ENCODE assay signal across 29 cellular contexts in the genomic region with DNA sequence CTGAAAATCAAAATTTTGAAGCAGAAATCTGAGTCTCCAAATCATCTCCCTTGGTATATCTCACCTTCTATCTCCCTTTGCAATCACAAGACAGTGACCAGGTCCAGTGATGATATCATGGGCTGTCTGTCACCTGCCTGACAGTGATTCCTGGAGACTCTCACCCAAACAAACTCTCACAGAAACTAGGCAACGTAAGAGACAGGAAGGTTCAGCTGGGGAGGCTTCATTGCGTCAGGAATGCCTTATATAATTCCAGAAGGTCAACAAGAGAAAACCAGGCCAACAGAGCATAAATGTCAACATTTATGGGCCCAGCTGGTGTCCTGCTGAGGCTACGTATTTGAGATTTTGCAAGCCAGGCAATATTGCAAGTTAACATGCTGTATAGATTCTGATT.
"Had no signal": no experiment of that assay in that cellular context is flagged by ENCODE, and none has a peak within 500 bp of the region (broad histone marks: within the 10 kb centered on the region; RNA-seq: fewer than 3 reads in every experiment).

No MANE protein-coding gene starts in this region.

- H3K27me3 ChIP-seq: MG63, SJCRH30 had no signal

- H3K27ac Mint-ChIP-seq: activated CD4-positive, alpha-beta T cell treated with anti-CD3 and anti-CD28 coated beads for 36 hours; activated CD4-positive, alpha-beta T cell treated with anti-CD3 and anti-CD28 coated beads, Interleukin-2, amount 10 ng/mL, durations not matched to agents 7 days and 5 days; activated naive CD4-positive, alpha-beta T cell treated with anti-CD3 and anti-CD28 coated beads for 36 hours; activated naive CD4-positive, alpha-beta T cell treated with anti-CD3 and anti-CD28 coated beads, Interleukin-2, amount 50 U/mL, for 72 hours; activated T-helper 1 cell treated with anti-CD3 and anti-CD28 coated beads, Interleukin-12 subunit alpha, Interleukin-12 subunit beta, Interleukin-2, Interleukin-4 antibody, amounts not matched to agents 30 ng/mL and 10 ng/mL and 1 ng/mL, durations not matched to agents 14 hours and 24 hours and 36 hours; brain; T-helper 1 cell treated with Interleukin-12 subunit alpha and Interleukin-12 subunit beta and Interleukin-4 antibody, amounts not matched to agents 30 μg/mL and 1 μg/mL, for 36 hours; T-helper 2 cell treated with Interferon-gamma antibody and Interleukin-4, amounts not matched to agents 5 μg/mL and 100 μg/mL, for 36 hours; WTC11 had no signal

- H3K9me3 Mint-ChIP-seq: activated CD4-positive, alpha-beta T cell treated with anti-CD3 and anti-CD28 coated beads, Interleukin-2, amount 10 ng/mL, durations not matched to agents 7 days and 5 days; activated naive CD4-positive, alpha-beta T cell treated with anti-CD3 and anti-CD28 coated beads for 36 hours; WTC11 had no signal

- H3K9ac ChIP-seq: SK-N-SH had no signal

- H3K36me3 ChIP-seq: MG63, SJCRH30 had no signal

- H3K4me3 ChIP-seq: MG63, SJCRH30 had no signal

- H3K27ac ChIP-seq: SJCRH30 had no signal

- H3K27me3 Mint-ChIP-seq: activated CD4-positive, alpha-beta T cell treated with anti-CD3 and anti-CD28 coated beads for 36 hours; activated CD4-positive, alpha-beta T cell treated with anti-CD3 and anti-CD28 coated beads, Interleukin-2, amount 10 ng/mL, durations not matched to agents 7 days and 5 days had no signal

- H3K9me3 ChIP-seq: MG63, SJCRH30, SK-N-SH had no signal

- H3K36me3 Mint-ChIP-seq: activated naive CD4-positive, alpha-beta T cell treated with anti-CD3 and anti-CD28 coated beads, Interleukin-2, amount 50 U/mL, for 72 hours; brain; WTC11 had no signal

- H3K4me3 Mint-ChIP-seq: activated CD4-positive, alpha-beta T cell treated with anti-CD3 and anti-CD28 coated beads for 36 hours; activated CD4-positive, alpha-beta T cell treated with anti-CD3 and anti-CD28 coated beads, Interleukin-2, amount 10 ng/mL, durations not matched to agents 7 days and 5 days; activated naive CD4-positive, alpha-beta T cell treated with anti-CD3 and anti-CD28 coated beads for 36 hours; activated T-cell treated with anti-CD3 and anti-CD28 coated beads, Interleukin-2, amount 50 U/mL, for 4 hours; activated T-helper 1 cell treated with anti-CD3 and anti-CD28 coated beads, Interleukin-12 subunit alpha, Interleukin-12 subunit beta, Interleukin-2, Interleukin-4 antibody, amounts not matched to agents 30 ng/mL and 10 ng/mL and 1 ng/mL, durations not matched to agents 14 hours and 24 hours and 36 hours; brain; T-helper 1 cell treated with Interleukin-12 subunit alpha and Interleukin-12 subunit beta and Interleukin-4 antibody, amounts not matched to agents 30 μg/mL and 1 μg/mL, for 36 hours; T-helper 2 cell treated with Interferon-gamma antibody and Interleukin-4, amounts not matched to agents 5 μg/mL and 100 μg/mL, for 36 hours; WTC11 had no signal

- DNase-seq: activated CD4-positive, alpha-beta T cell treated with anti-CD3 and anti-CD28 coated beads for 36 hours; activated CD4-positive, alpha-beta T cell treated with anti-CD3 and anti-CD28 coated beads, Interleukin-2, amount 10 ng/mL, durations not matched to agents 7 days and 5 days; activated CD4-positive, alpha-beta T cell treated with anti-CD3 and anti-CD28 coated beads, Interleukin-2, amount 50 U/mL, for 48 hours; activated CD8-positive, alpha-beta memory T cell treated with anti-CD3 and anti-CD28 coated beads, Interleukin-2, amount 50 U/mL, for 4 hours; activated gamma-delta T cell treated with Interleukin-2 at 50 U/mL for 16 hours; activated naive CD4-positive, alpha-beta T cell treated with anti-CD3 and anti-CD28 coated beads for 36 hours; activated T-cell treated with anti-CD3 and anti-CD28 coated beads for 4 hours; activated T-cell treated with anti-CD3 and anti-CD28 coated beads, Interleukin-2, amount 50 U/mL, for 4 hours; anterior cingulate cortex; Kasumi-1; MG63; NCI-H1048; NCI-H1105 treated with DMSO at 0.1 percent for 48 hours; NCI-H1436; NCI-H1694; NCI-H1930; NCI-H2081 treated with DMSO at 0.1 percent for 48 hours; NCI-H345; NCI-H524 treated with DMSO at 0.1 percent for 48 hours; SJCRH30; SK-N-SH had no signal

- H3K4me1 Mint-ChIP-seq: activated CD4-positive, alpha-beta T cell treated with anti-CD3 and anti-CD28 coated beads for 36 hours; activated CD4-positive, alpha-beta T cell treated with anti-CD3 and anti-CD28 coated beads, Interleukin-2, amount 10 ng/mL, durations not matched to agents 7 days and 5 days; brain had no signal

- H3K4me1 ChIP-seq: SJCRH30 had no signal

- ATAC-seq: activated CD4-positive, alpha-beta T cell treated with anti-CD3 and anti-CD28 coated beads for 36 hours; activated CD4-positive, CD25-positive, alpha-beta regulatory T cell treated with anti-CD3 and anti-CD28 coated beads, Interleukin-2, amount 50 U/mL, for 24 hours; activated naive CD4-positive, alpha-beta T cell treated with anti-CD3 and anti-CD28 coated beads, Interleukin-2, amount 50 U/mL, for 72 hours; activated T-cell treated with anti-CD3 and anti-CD28 coated beads, Interleukin-2, amount 50 U/mL, for 4 hours; Panc1; WTC11 had no signal
